ENCODE assay signal across 1 cellular context in genomic region chr1:121161199-121161901, GRCh38. TPM values are rescaled to one million over a fixed set of nuclear protein-coding genes. Genes with fewer than 3 reads are reported as not detected.
"Had no signal": no experiment of that assay in that cellular context is flagged by ENCODE, and none has a peak within 500 bp of the region (broad histone marks: within the 10 kb centered on the region; RNA-seq: fewer than 3 reads in every experiment).

No MANE protein-coding gene starts in this region.

RNA-seq across cellular contexts. Expression of gene FAM72B, which starts 22.8 kb away (rescaled TPM):
- total RNA-seq: left ventricle myocardium inferior had no signal
